Comparison of ENCODE assay signal across 20 cellular contexts in genomic region chr3:14156843-14157561, GRCh38.
"Had no signal": no experiment of that assay in that cellular context is flagged by ENCODE, and none has a peak within 500 bp of the region (broad histone marks: within the 10 kb centered on the region; RNA-seq: fewer than 3 reads in every experiment).

No MANE protein-coding gene starts in this region.

- H3K4me3 Mint-ChIP-seq: activated CD4-positive, alpha-beta T cell treated with anti-CD3 and anti-CD28 coated beads, Interleukin-2, amount 10 ng/mL, durations not matched to agents 24 days and 14 days; memory B cell; neural crest cell; stimulated activated naive CD8-positive, alpha-beta T cell treated with anti-CD3 and anti-CD28 coated beads, Interleukin-15, Interleukin-2, amounts not matched to agents 100 ng/mL and 50 ng/mL, for 24 hours; T-cell had no signal

- H3K27ac Mint-ChIP-seq: activated CD4-positive, alpha-beta T cell treated with anti-CD3 and anti-CD28 coated beads, Interleukin-2, amount 10 ng/mL, durations not matched to agents 24 days and 14 days; progenitor cell of endocrine pancreas; stimulated activated naive CD8-positive, alpha-beta T cell treated with anti-CD3 and anti-CD28 coated beads, Interleukin-15, Interleukin-2, amounts not matched to agents 100 ng/mL and 50 ng/mL, for 24 hours had no signal

- H3K27me3 ChIP-seq: adrenal gland, cardiac muscle cell, right atrium auricular region, transverse colon, uterus had no signal

- H3K4me3 ChIP-seq: adrenal gland, cardiac muscle cell, left ventricle myocardium inferior, right atrium auricular region, transverse colon, uterus had no signal

- DNase-seq: activated CD4-positive, alpha-beta T cell treated with anti-CD3 and anti-CD28 coated beads, Interleukin-2, amount 10 ng/mL, durations not matched to agents 24 days and 14 days; activated CD8-positive, alpha-beta memory T cell treated with anti-CD3 and anti-CD28 coated beads, Interleukin-2, amount 50 U/mL, for 48 hours; activated gamma-delta T cell treated with Interleukin-2 at 50 U/mL for 16 hours; dermis blood vessel endothelial cell; effector memory CD4-positive, alpha-beta T cell; head of caudate nucleus; left ventricle myocardium inferior; stimulated activated CD4-positive, alpha-beta T cell treated with anti-CD3 and anti-CD28 coated beads, Interleukin-2, amount 100 ng/mL, for 24 hours; T-cell; T-helper 9 cell; transverse colon; uterus had no signal

- H3K36me3 ChIP-seq: uterus had no signal

- H3K27ac ChIP-seq: adrenal gland, cardiac muscle cell, left ventricle myocardium inferior, right atrium auricular region, transverse colon, uterus had no signal

- H3K4me1 ChIP-seq: left ventricle myocardium inferior, right atrium auricular region, transverse colon, uterus had no signal

- H3K27me3 Mint-ChIP-seq: activated CD4-positive, alpha-beta T cell treated with anti-CD3 and anti-CD28 coated beads, Interleukin-2, amount 10 ng/mL, durations not matched to agents 24 days and 14 days; memory B cell; progenitor cell of endocrine pancreas; stimulated activated naive CD8-positive, alpha-beta T cell treated with anti-CD3 and anti-CD28 coated beads, Interleukin-15, Interleukin-2, amounts not matched to agents 100 ng/mL and 50 ng/mL, for 24 hours; T-cell had no signal

- H3K4me1 Mint-ChIP-seq: neural crest cell had no signal

- ATAC-seq: activated naive CD4-positive, alpha-beta T cell treated with anti-CD3 and anti-CD28 coated beads, Interleukin-2, amount 50 U/mL, for 72 hours; T-cell had no signal
